ENCODE assay signal across 8 cellular contexts in the genomic region with DNA sequence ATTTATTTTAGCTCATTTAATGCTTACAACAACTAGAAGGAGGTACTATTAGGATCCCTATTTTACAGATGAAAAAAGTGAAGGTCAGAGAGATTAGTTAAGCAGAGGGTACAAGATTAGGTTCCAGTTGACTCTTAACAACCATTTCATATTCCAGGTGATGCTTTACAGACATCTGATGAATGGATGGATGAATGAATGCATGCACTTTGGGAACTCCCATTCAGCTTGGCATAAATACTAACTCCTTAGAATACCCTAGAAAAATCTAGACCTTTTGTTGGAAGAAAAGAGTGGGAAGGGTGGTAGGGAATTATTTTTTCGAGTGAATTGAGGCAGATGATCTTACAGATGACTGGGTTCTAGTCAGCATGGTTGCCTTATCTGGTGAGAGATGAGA. TPM values are rescaled to one million over a fixed set of nuclear protein-coding genes. Genes with fewer than 3 reads are reported as not detected.
DNase-seq lines count a peak whose midpoint lies in the region; ATAC-seq and TF ChIP-seq lines count a peak whose summit lies in the region.

No MANE protein-coding gene starts in this region.

- ATAC-seq in SK-N-SH treated with all-trans-retinoic acid at 6 μM for 48 hours (no peak), sciatic nerve (no peak), HG03520 (IDR thresholded peaks at IDR 0.05; ENCODE audit: unreplicated experiment) (no peak)
- no peak for ATAC-seq in stimulated activated memory B cell treated with anti-CD40 and anti-IgM and Interleukin-4, amounts not matched to agents 10 μg/mL and 1 μg/mL and 100 μg/mL, for 72 hours

- TF ChIP-seq RAD21 in SK-N-SH (IDR thresholded peaks at IDR 0.05; ENCODE audit: low read length) = no peak

- no peaks in the 10 kb centered on the region for H3K9me3 ChIP-seq in SK-N-SH

- intact Hi-C loops in sciatic nerve (cut with DNase I) = no loop called here

- TF ChIP-seq EP300 in SK-N-SH (IDR thresholded peaks at IDR 0.05; ENCODE audit: borderline replicate concordance in 1 of 2, low read depth in 1 of 2, low read length in 1 of 2) = no peak

- H4K20me1 ChIP-seq in SK-N-SH (ENCODE audit: insufficient read depth) = no peaks in the 10 kb centered on the region

- H3K36me3 ChIP-seq in SK-N-SH (replicated peaks in 1 of 2; ENCODE audit: control insufficient read depth in 1 of 2, insufficient read depth in 2 of 2, low read length in 1 of 2) = peaks cover 22 to 28% of the 10 kb centered on the region in 2 experiments

- H3K79me2 ChIP-seq in SK-N-SH (ENCODE audit: insufficient read depth) = peaks cover 41% of the 10 kb centered on the region

- H3K4me3 ChIP-seq in SK-N-SH (ENCODE audit: low read depth in 2 of 2, low read length in 1 of 2) = peak overlapping the region in 1 of 2 experiments; percentile 73; a peak in 1 of 4 replicates

- CTCF ChIA-PET in SK-N-SH (lab: Yijun Ruan, JAX) = interaction anchor here (1.1 to 1.4 kb wide), 2 partner anchors 32 to 115 kb away, joined by 3 to 5 read pairs; no protein-coding TSS in a partner anchor
- CTCF ChIA-PET in activated CD4-positive, alpha-beta memory T cell treated with anti-CD3 and anti-CD28 coated beads, Interleukin-2, amount 10 ng/mL, durations not matched to agents 7 days and 5 days (lab: Charles Lee) = interaction anchor here (1.0 kb wide), 1 partner anchor 154 kb away, joined by 3 read pairs; no protein-coding TSS in a partner anchor

- WGBS in SK-N-SH (ENCODE audit: low lambda C conversion rate) = 88% methylated on average over 1 of the region's 1 CpG

- peaks cover 16% of the 10 kb centered on the region for H3K27me3 Mint-ChIP-seq in activated CD4-positive, alpha-beta memory T cell treated with anti-CD3 and anti-CD28 coated beads, Interleukin-2, amount 10 ng/mL, durations not matched to agents 7 days and 5 days
- peaks cover 5 to 17% (median 15%) of the 10 kb centered on the region in 3 donors for H3K27me3 Mint-ChIP-seq in immature natural killer cell (ENCODE audit: low read depth in 3 of 3)
- H3K27me3 Mint-ChIP-seq in stimulated activated memory B cell treated with anti-CD40 and anti-IgM and Interleukin-4, amounts not matched to agents 10 μg/mL and 1 μg/mL and 100 μg/mL, for 72 hours = peaks cover 20% of the 10 kb centered on the region

- no peak for DNase-seq in SK-N-SH
- no peak for DNase-seq in activated CD4-positive, alpha-beta memory T cell treated with anti-CD3 and anti-CD28 coated beads, Interleukin-2, amount 10 ng/mL, durations not matched to agents 7 days and 5 days
- DNase-seq in immature natural killer cell = no peak
- DNase-seq in sciatic nerve (ENCODE audit: low spot score) = no peak
- DNase-seq in UCSD-AML1 (lab: John Stamatoyannopoulos, UW; ENCODE audit: unreplicated experiment) = no peak

- H3F3A ChIP-seq in SK-N-SH (replicated peaks; ENCODE audit: insufficient read depth) = no peaks in the 10 kb centered on the region

- POLR2A ChIA-PET in SK-N-SH (lab: Yijun Ruan, JAX) = no interaction called here
- POLR2A ChIA-PET in activated CD4-positive, alpha-beta memory T cell treated with anti-CD3 and anti-CD28 coated beads, Interleukin-2, amount 10 ng/mL, durations not matched to agents 7 days and 5 days (lab: Charles Lee) = interaction anchor here (1.1 to 2.6 kb wide), 4 partner anchors 8 to 154 kb away, joined by 5 to 19 read pairs (median 6); no protein-coding TSS in a partner anchor

- peaks cover 6% of the 10 kb centered on the region for H3K9me3 Mint-ChIP-seq in activated CD4-positive, alpha-beta memory T cell treated with anti-CD3 and anti-CD28 coated beads, Interleukin-2, amount 10 ng/mL, durations not matched to agents 7 days and 5 days
- no peaks in the 10 kb centered on the region for H3K9me3 Mint-ChIP-seq in immature natural killer cell
- peaks cover 3% of the 10 kb centered on the region for H3K9me3 Mint-ChIP-seq in stimulated activated memory B cell treated with anti-CD40 and anti-IgM and Interleukin-4, amounts not matched to agents 10 μg/mL and 1 μg/mL and 100 μg/mL, for 72 hours

- H3K27ac Mint-ChIP-seq in activated CD4-positive, alpha-beta memory T cell treated with anti-CD3 and anti-CD28 coated beads, Interleukin-2, amount 10 ng/mL, durations not matched to agents 7 days and 5 days = peak overlapping the region; percentile 99
- peak overlapping the region; percentile 94 to 100 (median 100) for H3K27ac Mint-ChIP-seq in immature natural killer cell
- peak overlapping the region; percentile 98 for H3K27ac Mint-ChIP-seq in stimulated activated memory B cell treated with anti-CD40 and anti-IgM and Interleukin-4, amounts not matched to agents 10 μg/mL and 1 μg/mL and 100 μg/mL, for 72 hours

- peak overlapping the region; percentile 99 for H3K4me3 Mint-ChIP-seq in activated CD4-positive, alpha-beta memory T cell treated with anti-CD3 and anti-CD28 coated beads, Interleukin-2, amount 10 ng/mL, durations not matched to agents 7 days and 5 days
- peak overlapping the region; percentile 94 to 100 (median 99) for H3K4me3 Mint-ChIP-seq in immature natural killer cell
- peak overlapping the region; percentile 98 for H3K4me3 Mint-ChIP-seq in stimulated activated memory B cell treated with anti-CD40 and anti-IgM and Interleukin-4, amounts not matched to agents 10 μg/mL and 1 μg/mL and 100 μg/mL, for 72 hours

- H3K36me3 Mint-ChIP-seq in activated CD4-positive, alpha-beta memory T cell treated with anti-CD3 and anti-CD28 coated beads, Interleukin-2, amount 10 ng/mL, durations not matched to agents 7 days and 5 days (ENCODE audit: low read depth) = peaks cover 43% of the 10 kb centered on the region
- H3K36me3 Mint-ChIP-seq in immature natural killer cell = peaks cover 7 to 19% (median 8%) of the 10 kb centered on the region in 3 donors
- H3K36me3 Mint-ChIP-seq in stimulated activated memory B cell treated with anti-CD40 and anti-IgM and Interleukin-4, amounts not matched to agents 10 μg/mL and 1 μg/mL and 100 μg/mL, for 72 hours = peaks cover 16% of the 10 kb centered on the region

- H2AFZ ChIP-seq in SK-N-SH (ENCODE audit: low read depth) = peak overlapping the region; percentile 100

- H3K9me2 ChIP-seq in SK-N-SH = no peaks in the 10 kb centered on the region

- H3K4me2 ChIP-seq in SK-N-SH = no peak overlapping the region

- no peak overlapping the region for H3K9ac ChIP-seq in SK-N-SH

- H3K4me1 Mint-ChIP-seq in activated CD4-positive, alpha-beta memory T cell treated with anti-CD3 and anti-CD28 coated beads, Interleukin-2, amount 10 ng/mL, durations not matched to agents 7 days and 5 days = peaks cover 47% of the 10 kb centered on the region
- peaks cover 44 to 53% of the 10 kb centered on the region in 2 donors for H3K4me1 Mint-ChIP-seq in immature natural killer cell
- H3K4me1 Mint-ChIP-seq in stimulated activated memory B cell treated with anti-CD40 and anti-IgM and Interleukin-4, amounts not matched to agents 10 μg/mL and 1 μg/mL and 100 μg/mL, for 72 hours = peaks cover 30% of the 10 kb centered on the region

- H3K4me1 ChIP-seq in SK-N-SH (ENCODE audit: control insufficient read depth in 1 of 2, insufficient read depth in 2 of 2, low read depth in 1 of 2, low read length in 1 of 2) = peaks cover 8 to 14% of the 10 kb centered on the region in 2 experiments; a peak in 3 of 4 replicates

- no peaks in the 10 kb centered on the region for H3K27me3 ChIP-seq in SK-N-SH (ENCODE audit: insufficient read depth)

- TF ChIP-seq CTCF in SK-N-SH (IDR thresholded peaks at IDR 0.05) = no peak

- H3K27ac ChIP-seq in SK-N-SH (ENCODE audit: low read depth in 2 of 2, low read length in 1 of 2) = peak overlapping the region in 1 of 2 experiments; percentile 81; a peak in 2 of 4 replicates

TF ChIP-seq in SK-N-SH, 30 proteins besides CTCF, POLR2A, EP300 and RAD21 (continues in another document):
- TF ChIP-seq FOXM1 (IDR thresholded peaks at IDR 0.05; ENCODE audit: low read depth) (no peak), TAF1 (IDR thresholded peaks at IDR 0.05; ENCODE audit: borderline replicate concordance, low read depth, low read length) (no peak), SMC3 (IDR thresholded peaks at IDR 0.05; ENCODE audit: low read depth, low read length) (no peak), RXRA (IDR thresholded peaks at IDR 0.05; ENCODE audit: borderline replicate concordance, low read depth) (no peak), EZH2phosphoT487 (IDR thresholded peaks at IDR 0.05; ENCODE audit: borderline replicate concordance, low read depth) (no peak), MXI1 (IDR thresholded peaks at IDR 0.05; ENCODE audit: low read depth, low read length) (no peak), CHD2 (IDR thresholded peaks at IDR 0.05; ENCODE audit: low read length, partially characterized antibody) (no peak), FOSL2 (IDR thresholded peaks at IDR 0.05; ENCODE audit: borderline replicate concordance, low read depth) (no peak), YY1 (IDR thresholded peaks at IDR 0.05; ENCODE audit: low read depth) (no peak)

TF ChIP-seq in SK-N-SH treated with all-trans-retinoic acid at 6 μM for 48 hours, 23 proteins besides CTCF, POLR2A, EP300 and RAD21 (continues in another document):
- TF ChIP-seq PATZ1 (CRISPR knock-in tag; IDR thresholded peaks at IDR 0.05; ENCODE audit: borderline replicate concordance) = no peak

RNA-seq across cellular contexts. Expression of gene SNRPB2, which starts 0.7 kb away (rescaled TPM):
- polyA plus RNA-seq in SK-N-SH (2012; rRNA removed) = 46.6 and 57.4 TPM in 2 replicates
- 81.5 and 127 TPM in 2 replicates for polyA plus RNA-seq in SK-N-SH (2012; cell fraction: cytosol; rRNA removed)
- 14.3 and 24.6 TPM in 2 replicates for polyA plus RNA-seq in SK-N-SH (2012; cell fraction: nucleus; rRNA removed)
- 100 to 1,000 TPM; 105 to 107 TPM for total RNA-seq in activated CD4-positive, alpha-beta memory T cell treated with anti-CD3 and anti-CD28 coated beads, Interleukin-2, amount 10 ng/mL, durations not matched to agents 7 days and 5 days
- 100 to 1,000 TPM in 1 of 3 donors, 10 to 100 TPM in 2; 82.3 to 112 (median 84.5) TPM for polyA plus RNA-seq in immature natural killer cell
- 42.0 TPM for total RNA-seq in sciatic nerve

RNA-seq across cellular contexts. Expression of gene OTOR, which starts 19.1 kb away (rescaled TPM):
- not detected in 2 replicates for polyA plus RNA-seq in SK-N-SH (2012; rRNA removed)
- 0.03 and 0.05 TPM in 2 replicates for polyA plus RNA-seq in SK-N-SH (2012; cell fraction: cytosol; rRNA removed)
- not detected in 2 replicates for polyA plus RNA-seq in SK-N-SH (2012; cell fraction: nucleus; rRNA removed)
- not detected for total RNA-seq in activated CD4-positive, alpha-beta memory T cell treated with anti-CD3 and anti-CD28 coated beads, Interleukin-2, amount 10 ng/mL, durations not matched to agents 7 days and 5 days
- polyA plus RNA-seq in immature natural killer cell = not detected
- total RNA-seq in sciatic nerve = not detected
